ENCODE assay signal across 37 cellular contexts in the genomic region with DNA sequence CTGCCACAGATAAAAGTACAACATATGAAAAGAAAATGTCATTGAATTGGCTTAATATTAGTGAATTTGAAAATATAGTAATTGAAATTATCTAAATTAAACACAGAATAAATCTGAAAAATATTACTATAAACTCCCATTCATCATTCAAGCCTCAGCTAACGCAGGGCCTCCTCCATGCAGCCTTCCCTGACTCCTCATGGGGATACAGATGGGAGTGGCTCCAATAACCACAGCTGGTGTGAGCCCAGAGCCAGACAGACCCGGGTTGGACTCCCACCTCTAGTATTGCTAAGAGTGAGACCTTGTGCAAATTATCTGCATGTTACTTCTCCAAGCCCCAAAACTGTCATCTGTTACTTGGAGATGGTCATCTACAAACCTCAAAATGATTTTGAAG. TPM values are rescaled to one million over a fixed set of nuclear protein-coding genes. Genes with fewer than 3 reads are reported as not detected.
DNase-seq lines count a peak whose midpoint lies in the region; ATAC-seq, FAIRE-seq and TF ChIP-seq lines count a peak whose summit lies in the region.
"Had no signal": no experiment of that assay in that cellular context is flagged by ENCODE, and none has a peak within 500 bp of the region (broad histone marks: within the 10 kb centered on the region; RNA-seq: fewer than 3 reads in every experiment).

No MANE protein-coding gene starts in this region.

- intact Hi-C loops in K562 (cut with micrococcal nuclease), result no loop called here

- no peaks in the 10 kb centered on the region for H4K20me1 ChIP-seq in K562 (replicated peaks; ENCODE audit: control insufficient read depth, insufficient read depth, low read length)
- H4K20me1 ChIP-seq: BLaER1; BLaER1 treated with 17β-estradiol and CSF1 and Interleukin-3, amounts not matched to agents 10 nM and 100 nM had no signal

- TF ChIP-seq EP300 in K562 (IDR thresholded peaks at IDR 0.05; ENCODE audit: low read length), result no peak

- POLR2A ChIA-PET in K562 (lab: Yijun Ruan, JAX), result no interaction called here

- H3K79me2 ChIP-seq in K562 (ENCODE audit: control insufficient read depth, insufficient read depth, low read length), result no peaks in the 10 kb centered on the region

- no peaks in the 10 kb centered on the region for H3K36me3 ChIP-seq in K562 (ENCODE audit: control insufficient read depth, insufficient read depth, low read length)
- H3K36me3 ChIP-seq in neutrophil, result no peaks in the 10 kb centered on the region
- H3K36me3 ChIP-seq: BE2C; BLaER1; BLaER1 treated with 17β-estradiol and CSF1 and Interleukin-3, amounts not matched to agents 10 nM and 100 nM had no signal

- H3K4me2 ChIP-seq in K562 (ENCODE audit: insufficient read depth, low read length), result no peak overlapping the region
- H3K4me2 ChIP-seq: A549; BLaER1; BLaER1 treated with 17β-estradiol and CSF1 and Interleukin-3, amounts not matched to agents 10 nM and 100 nM had no signal

- 0% methylated on average over 2 of the region's 2 CpGs for WGBS in K562 (ENCODE audit: insufficient coverage, low coverage, missing lambda C conversion rate)

- H3K4me1 ChIP-seq in K562 (replicated peaks in 1 of 2; ENCODE audit: control insufficient read depth in 2 of 2, insufficient read depth in 2 of 2, low read length in 2 of 2), result no peaks in the 10 kb centered on the region
- peaks cover 34 to 39% of the 10 kb centered on the region in 2 experiments for H3K4me1 ChIP-seq in neutrophil (ENCODE audit: control insufficient read depth in 1 of 2, insufficient read depth in 1 of 2, low read depth in 1 of 2, low read length in 1 of 2)
- H3K4me1 ChIP-seq: A549, BE2C, Caco-2 had no signal

- no peaks in the 10 kb centered on the region; a peak in 2 of 5 replicates for H3K27me3 ChIP-seq in K562 (ENCODE audit: control insufficient read depth in 2 of 2, insufficient read depth in 2 of 2, low read length in 2 of 2)
- H3K27me3 ChIP-seq in neutrophil, result peaks cover 14% of the 10 kb centered on the region
- H3K27me3 ChIP-seq: BLaER1; BLaER1 treated with 17β-estradiol and CSF1 and Interleukin-3, amounts not matched to agents 10 nM and 100 nM had no signal

- TF ChIP-seq POLR2A in K562 (conservative IDR thresholded peaks at IDR 0.05), result no peak

- no peak for FAIRE-seq in K562 (lab: Jason Lieb, UNC)
- FAIRE-seq: A204.1, A549, D721Med had no signal

- DNase-seq in activated CD8-positive, alpha-beta memory T cell treated with anti-CD3 and anti-CD28 coated beads, Interleukin-2, amount 50 U/mL, for 48 hours, result peak; percentile 36
- no peak for DNase-seq in activated CD8-positive, alpha-beta memory T cell treated with anti-CD3 and anti-CD28 coated beads, Interleukin-2, amount 50 U/mL, for 4 hours
- no peak for DNase-seq in K562 (ENCODE audit: extremely low read depth in 1 of 4, low spot score in 3 of 4)
- no peak for DNase-seq in activated CD4-positive, alpha-beta T cell treated with anti-CD3 and anti-CD28 coated beads, Interleukin-2, amount 50 U/mL, for 1 hour
- DNase-seq: 8988T; ACHN; AML-193; BE2C; C1 segment of cervical spinal cord; Caco-2; Calu3; CD4-positive, alpha-beta memory T cell; CD4-positive, alpha-beta T cell; CD4-positive, CD25-positive, alpha-beta regulatory T cell; CD8-positive, alpha-beta memory T cell; CD8-positive, alpha-beta T cell; COR-L47; DMS 273 treated with DMSO at 0.1 percent for 48 hours; DMS153; DMS53; DMS79; DMS79 treated with DMSO at 0.1 percent for 48 hours; DND-41; EL had no signal

- no peaks in the 10 kb centered on the region for H3K9me3 ChIP-seq in K562 (replicated peaks; ENCODE audit: control insufficient read depth, insufficient read depth, low read depth, low read length)
- H3K9me3 ChIP-seq in neutrophil, result no peaks in the 10 kb centered on the region
- H3K9me3 ChIP-seq: BE2C, BLaER1, Caco-2 had no signal

- no peak overlapping the region for H3K4me3 ChIP-seq in K562
- H3K4me3 ChIP-seq in neutrophil (ENCODE audit: low read depth in 1 of 2, low read length in 1 of 2), result no peak overlapping the region
- H3K4me3 ChIP-seq: A549; BLaER1; BLaER1 treated with 17β-estradiol and CSF1 and Interleukin-3, amounts not matched to agents 10 nM and 100 nM had no signal

- no peak overlapping the region for H3K27ac ChIP-seq in K562 (ENCODE audit: extremely low read depth, low read depth, low read length)
- peak overlapping the region; percentile 6 for H3K27ac ChIP-seq in neutrophil
- H3K27ac ChIP-seq: 22Rv1; A549; BLaER1; BLaER1 treated with 17β-estradiol and CSF1 and Interleukin-3, amounts not matched to agents 10 nM and 100 nM; C4-2B had no signal

- H2AFZ ChIP-seq in K562 (ENCODE audit: low read depth, low read length), result no peak overlapping the region

- H3K9ac ChIP-seq in K562 (ENCODE audit: insufficient read depth in 1 of 2, low read depth in 2 of 2, low read length in 2 of 2), result no peak overlapping the region
- H3K9ac ChIP-seq: BLaER1; BLaER1 treated with 17β-estradiol and CSF1 and Interleukin-3, amounts not matched to agents 10 nM and 100 nM had no signal

- CTCF ChIA-PET in K562 (lab: Yijun Ruan, JAX; ENCODE audit: low intra/inter-chr PET ratio), result no interaction called here

- in situ Hi-C loops in K562 (cut with MboI), result no loop called here

- H3K9me1 ChIP-seq in K562 (ENCODE audit: control insufficient read depth, insufficient read depth, low read length), result no peaks in the 10 kb centered on the region

- ATAC-seq in K562 (no peak), GM21825 (IDR thresholded peaks at IDR 0.05; ENCODE audit: unreplicated experiment) (no peak)
- ATAC-seq: A549; CD8-positive, alpha-beta T cell had no signal

- TF ChIP-seq CTCF in K562 (IDR thresholded peaks at IDR 0.05 in 2 of 3, conservative IDR thresholded peaks at IDR 0.05 in 1 of 3; ENCODE audit: insufficient read depth in 2 of 3, low read depth in 1 of 3, low read length in 3 of 3) (no peak), neutrophil (IDR thresholded peaks at IDR 0.05) (no peak)

- TF ChIP-seq RAD21 in K562 (CRISPR knock-in tag; conservative IDR thresholded peaks at IDR 0.05 in 1 of 2, IDR thresholded peaks at IDR 0.05 in 1 of 2), result no peak

- BruUV-seq in K562 (replicated peaks; lab: Mats Ljungman, UMichigan), result no TSS peak

TF ChIP-seq in K562, 482 proteins besides CTCF, POLR2A, EP300 and RAD21:
- TF ChIP-seq ZFP36 (IDR thresholded peaks at IDR 0.05; ENCODE audit: low read depth, low read length, partially characterized antibody), result peak; percentile 17
- TF ChIP-seq, protein P1, sequence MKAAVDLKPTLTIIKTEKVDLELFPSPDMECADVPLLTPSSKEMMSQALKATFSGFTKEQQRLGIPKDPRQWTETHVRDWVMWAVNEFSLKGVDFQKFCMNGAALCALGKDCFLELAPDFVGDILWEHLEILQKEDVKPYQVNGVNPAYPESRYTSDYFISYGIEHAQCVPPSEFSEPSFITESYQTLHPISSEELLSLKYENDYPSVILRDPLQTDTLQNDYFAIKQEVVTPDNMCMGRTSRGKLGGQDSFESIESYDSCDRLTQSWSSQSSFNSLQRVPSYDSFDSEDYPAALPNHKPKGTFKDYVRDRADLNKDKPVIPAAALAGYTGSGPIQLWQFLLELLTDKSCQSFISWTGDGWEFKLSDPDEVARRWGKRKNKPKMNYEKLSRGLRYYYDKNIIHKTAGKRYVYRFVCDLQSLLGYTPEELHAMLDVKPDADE (conservative IDR thresholded peaks at IDR 0.05; ENCODE audit: control insufficient read depth, low read depth, low read length), result no peak
- no peak for TF ChIP-seq TGIF2 (CRISPR knock-in tag; IDR thresholded peaks at IDR 0.05)
- TF ChIP-seq ZNF717 (CRISPR knock-in tag; IDR thresholded peaks at IDR 0.05), result no peak
- TF ChIP-seq, protein P2, sequence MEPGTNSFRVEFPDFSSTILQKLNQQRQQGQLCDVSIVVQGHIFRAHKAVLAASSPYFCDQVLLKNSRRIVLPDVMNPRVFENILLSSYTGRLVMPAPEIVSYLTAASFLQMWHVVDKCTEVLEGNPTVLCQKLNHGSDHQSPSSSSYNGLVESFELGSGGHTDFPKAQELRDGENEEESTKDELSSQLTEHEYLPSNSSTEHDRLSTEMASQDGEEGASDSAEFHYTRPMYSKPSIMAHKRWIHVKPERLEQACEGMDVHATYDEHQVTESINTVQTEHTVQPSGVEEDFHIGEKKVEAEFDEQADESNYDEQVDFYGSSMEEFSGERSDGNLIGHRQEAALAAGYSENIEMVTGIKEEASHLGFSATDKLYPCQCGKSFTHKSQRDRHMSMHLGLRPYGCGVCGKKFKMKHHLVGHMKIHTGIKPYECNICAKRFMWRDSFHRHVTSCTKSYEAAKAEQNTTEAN (CRISPR knock-in tag; IDR thresholded peaks at IDR 0.05), result no peak
- TF ChIP-seq ZNF431 (CRISPR knock-in tag; IDR thresholded peaks at IDR 0.05), result no peak
TF ChIP-seq in K562: peak in this region for 1.

RNA-seq across cellular contexts. Expression of a gene that starts 44.9 kb away (rescaled TPM):
- total RNA-seq in K562 (2011; cell fraction: chromatin; rRNA removed; ENCODE audit: low replicate concordance), result not detected in 2 replicates
- under 0.01 TPM in 1 of 2 replicates, not detected in the other for total RNA-seq in K562 (2011; cell fraction: nucleolus; rRNA removed)
- not detected in 2 replicates for total RNA-seq in K562 (2011; cell fraction: nucleoplasm; rRNA removed)
- total RNA-seq in K562 (2014; rRNA removed), result 0.36 and 0.61 TPM in 2 replicates
- total RNA-seq in K562 (2014; rRNA removed; fragmentation: Illumina TruSeq; extraction: Trizol), result 0.26 and 0.29 TPM in 2 replicates
- 0.62 and 0.72 TPM in 2 replicates for total RNA-seq in K562 (2015; rRNA removed; fragmentation: Illumina TruSeq; extraction: Trizol)
- 0.60 and 1.0 TPM in 2 replicates for total RNA-seq in K562 (2021)
- polyA plus RNA-seq in K562 (2011; rRNA removed), result 0.04 and 0.16 TPM in 2 replicates
- 0.12 and 0.24 TPM in 2 replicates for polyA plus RNA-seq in K562 (2011; cell fraction: cytosol; rRNA removed)
- 0.17 and 0.20 TPM in 2 replicates for polyA plus RNA-seq in K562 (2011; cell fraction: nucleus; rRNA removed)
- polyA plus RNA-seq in K562 (2012), result 0.48 and 1.3 TPM in 2 replicates
- 0.54 and 0.62 TPM in 2 replicates for polyA plus RNA-seq in K562 (2014; fragmentation: Illumina TruSeq; extraction: Trizol)
- under 1 TPM; 0.06 to 0.07 TPM for polyA plus RNA-seq in K562 (2014; fragmentation: Nextera tagmentation; extraction: Ambion mirVana)
- polyA plus RNA-seq in K562 (2014; rRNA removed), result 0.54 and 0.74 TPM in 2 replicates
- 0.07 and 0.09 TPM in 2 replicates for polyA minus RNA-seq in K562 (2011; rRNA and poly(A)+ RNA removed)
- not detected in 2 replicates for polyA minus RNA-seq in K562 (2011; cell fraction: cytosol; rRNA and poly(A)+ RNA removed)
- 0.13 and 0.22 TPM in 2 replicates for polyA minus RNA-seq in K562 (2011; cell fraction: nucleus; rRNA and poly(A)+ RNA removed)
- total RNA-seq: A172, A673, Caco-2, Calu3, Daoy had no signal
- polyA plus RNA-seq: A549, AG04450 had no signal
